29 cellular contexts compared by ENCODE assay signal in genomic region chr16:55948230-55948629, GRCh38.
DNase-seq lines count a peak whose midpoint lies in the region; ATAC-seq and TF ChIP-seq lines count a peak whose summit lies in the region.
"Had no signal": no experiment of that assay in that cellular context is flagged by ENCODE, and none has a peak within 500 bp of the region (broad histone marks: within the 10 kb centered on the region; RNA-seq: fewer than 3 reads in every experiment).

No MANE protein-coding gene starts in this region.

- H3K4me3 ChIP-seq in BLaER1 treated with 17β-estradiol and CSF1 and Interleukin-3, amounts not matched to agents 10 nM and 100 nM: no peak overlapping the region
- H3K4me3 ChIP-seq in mesendoderm (ENCODE audit: low read length) (no peak overlapping the region), foreskin fibroblast (ENCODE audit: low read depth in 1 of 2, low read length in 2 of 2) (no peak overlapping the region)
- H3K4me3 ChIP-seq: body of pancreas, PC-9, prostate gland, tibial artery had no signal

- H2BK15ac ChIP-seq in mesendoderm (replicated peaks; ENCODE audit: low read depth): no peak overlapping the region

- H3K4ac ChIP-seq in mesendoderm (ENCODE audit: low read depth, low read length): no peak overlapping the region

- H3K27ac ChIP-seq in BLaER1 treated with 17β-estradiol and CSF1 and Interleukin-3, amounts not matched to agents 10 nM and 100 nM: no peak overlapping the region
- no peak overlapping the region for H3K27ac ChIP-seq in mesendoderm (ENCODE audit: low read depth, low read length)
- H3K27ac ChIP-seq: body of pancreas, PC-9, prostate gland, tibial artery had no signal

- DNase-seq in DMS153 treated with DMSO at 0.1 percent for 48 hours (lab: John Stamatoyannopoulos, UW; ENCODE audit: unreplicated experiment): peak; percentile 20
- peak; percentile 4 for DNase-seq in NCI-H748 treated with DMSO at 0.1 percent for 48 hours (lab: John Stamatoyannopoulos, UW)
- DNase-seq in mesendoderm: peak; percentile 48
- DNase-seq in GM19238 (ENCODE audit: insufficient read length, low spot score): no peak
- no peak for DNase-seq in foreskin fibroblast
- DNase-seq: activated CD8-positive, alpha-beta memory T cell treated with anti-CD3 and anti-CD28 coated beads, Interleukin-2, amount 50 U/mL, for 48 hours; activated CD8-positive, alpha-beta T cell treated with anti-CD3 and anti-CD28 coated beads for 36 hours; activated naive CD4-positive, alpha-beta T cell treated with anti-CD3 and anti-CD28 coated beads, Interleukin-2, amount 50 U/mL, for 16 hours; body of pancreas; C1 segment of cervical spinal cord; Caco-2; erythroblast; H7; kidney; midbrain; naive B cell; NCI-H1092; NCI-H2107; nucleus accumbens; PC-9; SK-N-SH; stimulated activated CD8-positive, alpha-beta memory T cell treated with anti-CD3 and anti-CD28 coated beads, Interleukin-4, amount 100 ng/mL, for 48 hours; tibial artery had no signal

- H3K4me1 ChIP-seq in BLaER1 treated with 17β-estradiol and CSF1 and Interleukin-3, amounts not matched to agents 10 nM and 100 nM: peaks cover 0 to 44% (median 24%) of the 10 kb centered on the region in 10 experiments; a peak in 16 of 20 replicates
- peaks cover 8% of the 10 kb centered on the region for H3K4me1 ChIP-seq in mesendoderm (ENCODE audit: control insufficient read depth, low read depth, low read length)
- H3K4me1 ChIP-seq: body of pancreas, prostate gland had no signal

- peaks cover 0 to 23% (median 10%) of the 10 kb centered on the region in 11 experiments; a peak in 12 of 22 replicates for H3K9me3 ChIP-seq in BLaER1 treated with 17β-estradiol and CSF1 and Interleukin-3, amounts not matched to agents 10 nM and 100 nM (replicated peaks in 1 of 11)
- H3K9me3 ChIP-seq: body of pancreas, prostate gland, SK-N-SH, tibial artery had no signal

- ATAC-seq in GM19397 (IDR thresholded peaks at IDR 0.05; ENCODE audit: unreplicated experiment): no peak
- ATAC-seq: activated CD4-positive, CD25-positive, alpha-beta regulatory T cell treated with anti-CD3 and anti-CD28 coated beads, Interleukin-2, amount 50 U/mL, for 24 hours; activated CD8-positive, alpha-beta T cell treated with anti-CD3 and anti-CD28 coated beads for 36 hours; activated T-helper 17 cell treated with anti-CD3 and anti-CD28 coated beads, Interleukin-2, amount 50 U/mL, for 72 hours; body of pancreas; sciatic nerve had no signal

- H2BK120ac ChIP-seq in mesendoderm (ENCODE audit: low read depth, low read length): no peak overlapping the region

- H3K4me2 ChIP-seq in BLaER1 treated with 17β-estradiol and CSF1 and Interleukin-3, amounts not matched to agents 10 nM and 100 nM: peak overlapping the region in 8 of 11 experiments; percentile 20 to 63 (median 44); a peak in 13 of 22 replicates
- H3K4me2 ChIP-seq in mesendoderm (ENCODE audit: low read length): no peak overlapping the region
- H3K4me2 ChIP-seq: PC-9, SK-N-SH had no signal

- H3K27me3 ChIP-seq in BLaER1 treated with 17β-estradiol and CSF1 and Interleukin-3, amounts not matched to agents 10 nM and 100 nM: no peaks in the 10 kb centered on the region; a peak in 1 of 22 replicates
- H3K27me3 ChIP-seq in mesendoderm (ENCODE audit: insufficient read depth, low read length, poor library complexity): no peaks in the 10 kb centered on the region
- H3K27me3 ChIP-seq: body of pancreas had no signal

- no peak overlapping the region for H4K8ac ChIP-seq in mesendoderm (ENCODE audit: low read depth, low read length)

- no peak overlapping the region for H2AK5ac ChIP-seq in mesendoderm (ENCODE audit: low read length)

- H2BK5ac ChIP-seq in mesendoderm (ENCODE audit: low read length): no peak overlapping the region

- WGBS in mesendoderm (ENCODE audit: extremely low coverage, insufficient coverage, low lambda C conversion rate): no CpG with 5 or more reads among the region's 6 CpGs

- H4K5ac ChIP-seq in mesendoderm (ENCODE audit: low read length): no peak overlapping the region

- H3K56ac ChIP-seq in mesendoderm (ENCODE audit: low read length): no peak overlapping the region

- peak overlapping the region in 1 of 11 experiments; percentile 14; a peak in 1 of 22 replicates for H3K9ac ChIP-seq in BLaER1 treated with 17β-estradiol and CSF1 and Interleukin-3, amounts not matched to agents 10 nM and 100 nM
- no peak overlapping the region for H3K9ac ChIP-seq in mesendoderm (ENCODE audit: low read length)
- H3K9ac ChIP-seq: SK-N-SH had no signal

- no peaks in the 10 kb centered on the region for H3K79me2 ChIP-seq in mesendoderm (ENCODE audit: control insufficient read depth, insufficient read depth, low read length)

- TF ChIP-seq CTCF in foreskin fibroblast (IDR thresholded peaks at IDR 0.05; ENCODE audit: low read depth, low read length): no peak

- no peak overlapping the region for H3K18ac ChIP-seq in mesendoderm (ENCODE audit: low read length)

- no peaks in the 10 kb centered on the region for H4K20me1 ChIP-seq in BLaER1 treated with 17β-estradiol and CSF1 and Interleukin-3, amounts not matched to agents 10 nM and 100 nM

- H3K36me3 ChIP-seq in BLaER1 treated with 17β-estradiol and CSF1 and Interleukin-3, amounts not matched to agents 10 nM and 100 nM: no peaks in the 10 kb centered on the region
- no peaks in the 10 kb centered on the region for H3K36me3 ChIP-seq in mesendoderm (ENCODE audit: control insufficient read depth, insufficient read depth, low read length)
- H3K36me3 ChIP-seq: prostate gland, tibial artery had no signal

- H3K79me1 ChIP-seq in mesendoderm (ENCODE audit: low read length): no peaks in the 10 kb centered on the region

- no peak overlapping the region for H3K23ac ChIP-seq in mesendoderm (ENCODE audit: low read length)

Comparison
In these comparisons a context has a peak if more than half of its experiments do, and no peak if none do; other contexts are left out.
1. DNase-seq: peak in DMS153 treated with DMSO at 0.1 percent for 48 hours (single experiment), NCI-H748 treated with DMSO at 0.1 percent for 48 hours (single experiment) and mesendoderm (single experiment); none in GM19238 (single experiment) and foreskin fibroblast (0 of 2).